ENCODE assay signal across 21 cellular contexts in the genomic region with DNA sequence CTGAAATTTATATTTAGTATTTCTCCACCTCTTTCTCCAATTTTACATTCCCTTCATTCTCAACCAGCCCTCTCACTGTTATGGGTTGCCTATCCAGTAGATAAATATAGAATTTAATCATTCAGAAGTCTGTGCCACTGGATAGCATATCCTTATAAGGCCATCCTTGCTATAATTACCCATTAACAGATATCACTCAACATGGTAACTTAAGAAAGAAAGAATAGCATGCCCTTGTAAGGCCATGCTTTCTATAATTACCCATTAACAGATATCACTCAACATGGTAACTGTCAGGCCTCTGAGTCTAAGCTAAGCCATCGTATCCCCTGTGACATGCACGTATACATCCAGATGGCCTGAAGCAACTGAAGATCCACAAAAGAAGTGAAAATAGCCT.
"Had no signal": no experiment of that assay in that cellular context is flagged by ENCODE, and none has a peak within 500 bp of the region (broad histone marks: within the 10 kb centered on the region; RNA-seq: fewer than 3 reads in every experiment).

No MANE protein-coding gene starts in this region.

- H3K36me3 ChIP-seq: breast epithelium, left ventricle myocardium inferior, neural progenitor cell, right lobe of liver, uterus had no signal

- H3K4me3 ChIP-seq: breast epithelium, left ventricle myocardium inferior, lung, neural progenitor cell, right lobe of liver, skin epidermis, uterus had no signal

- H3K27ac ChIP-seq: breast epithelium, left ventricle myocardium inferior, neural progenitor cell, right lobe of liver, skin epidermis, uterus had no signal

- ATAC-seq: activated CD4-positive, alpha-beta T cell treated with anti-CD3 and anti-CD28 coated beads for 36 hours; activated CD8-positive, alpha-beta memory T cell treated with anti-CD3 and anti-CD28 coated beads, Interleukin-2, amount 10 ng/mL, durations not matched to agents 7 days and 5 days; activated CD8-positive, alpha-beta T cell treated with anti-CD3 and anti-CD28 coated beads, Interleukin-2, amount 10 ng/mL, durations not matched to agents 7 days and 5 days; activated naive CD8-positive, alpha-beta T cell treated with anti-CD3 and anti-CD28 coated beads, Interleukin-2, amount 50 U/mL, for 24 hours; natural killer cell; right lobe of liver; stimulated activated effector memory CD8-positive, alpha-beta T cell treated with anti-CD3 and anti-CD28 coated beads, Interleukin-12 subunit alpha, Interleukin-12 subunit beta, amount 100 ng/mL, for 72 hours had no signal

- H3K27me3 ChIP-seq: breast epithelium, neural progenitor cell, right lobe of liver, uterus had no signal

- H3K9ac ChIP-seq: neural progenitor cell had no signal

- H3K4me1 ChIP-seq: breast epithelium, left ventricle myocardium inferior, right lobe of liver, uterus had no signal

- DNase-seq: activated CD4-positive, alpha-beta T cell treated with anti-CD3 and anti-CD28 coated beads for 36 hours; activated CD4-positive, CD25-positive, alpha-beta regulatory T cell; activated CD8-positive, alpha-beta memory T cell treated with anti-CD3 and anti-CD28 coated beads, Interleukin-2, amount 10 ng/mL, durations not matched to agents 7 days and 5 days; activated CD8-positive, alpha-beta T cell treated with anti-CD3 and anti-CD28 coated beads, Interleukin-2, amount 10 ng/mL, durations not matched to agents 7 days and 5 days; activated naive CD8-positive, alpha-beta T cell treated with anti-CD3 and anti-CD28 coated beads, Interleukin-2, amount 50 U/mL, for 24 hours; activated T-cell treated with anti-CD3 and anti-CD28 coated beads, Interleukin-2, amount 50 U/mL, for 48 hours; amygdala; left ventricle myocardium inferior; mesendoderm; natural killer cell; occipital lobe; right lobe of liver; stimulated activated CD4-positive, alpha-beta T cell treated with anti-CD3 and anti-CD28 coated beads, Interleukin-12 subunit alpha, Interleukin-12 subunit beta, amount 100 ng/mL, for 4 hours; stimulated activated CD4-positive, alpha-beta T cell treated with anti-CD3 and anti-CD28 coated beads, Interleukin-4, amount 100 ng/mL, for 24 hours; substantia nigra; uterus had no signal

- H3K9me3 ChIP-seq: breast epithelium, left ventricle myocardium inferior, right lobe of liver, uterus had no signal
